13 cellular contexts compared by ENCODE assay signal in genomic region chr19:29724741-29725140, GRCh38. TPM values are rescaled to one million over a fixed set of nuclear protein-coding genes. Genes with fewer than 3 reads are reported as not detected.
DNase-seq lines count a peak whose midpoint lies in the region; ATAC-seq, FAIRE-seq and TF ChIP-seq lines count a peak whose summit lies in the region.
"Had no signal": no experiment of that assay in that cellular context is flagged by ENCODE, and none has a peak within 500 bp of the region (broad histone marks: within the 10 kb centered on the region; RNA-seq: fewer than 3 reads in every experiment).

No MANE protein-coding gene starts in this region.

- peaks cover 14% of the 10 kb centered on the region; the same call in 1 of the 2 replicates for H3K4me1 ChIP-seq in GM23338 (ENCODE audit: insufficient read depth)
- H3K4me1 ChIP-seq in psoas muscle, result peaks cover 4% of the 10 kb centered on the region
- H3K4me1 ChIP-seq in HepG2 (ENCODE audit: insufficient read depth, low read length), result no peaks in the 10 kb centered on the region

- ATAC-seq in GM23338 (peak; percentile 51), psoas muscle (no peak), HG03565 (IDR thresholded peaks at IDR 0.05; ENCODE audit: unreplicated experiment) (no peak), GM21529 (IDR thresholded peaks at IDR 0.05; ENCODE audit: unreplicated experiment) (no peak), HepG2 (no peak)
- ATAC-seq: left lung had no signal

- peak overlapping the region; percentile 72; the same call in 2 of the 3 replicates for H3K4me3 Mint-ChIP-seq in GM23338
- H3K4me3 Mint-ChIP-seq: activated CD4-positive, alpha-beta memory T cell treated with anti-CD3 and anti-CD28 coated beads for 36 hours had no signal

- H3K27ac Mint-ChIP-seq in GM23338, result no peak overlapping the region
- H3K27ac Mint-ChIP-seq: activated CD4-positive, alpha-beta memory T cell treated with anti-CD3 and anti-CD28 coated beads for 36 hours; dendritic cell treated with granulocyte-macrophage colony-stimulating factor and Interleukin-4, amounts not matched to agents 40 ng/mL and 50 ng/mL, for 4 days; IgD-negative memory B cell had no signal

- no peaks in the 10 kb centered on the region; the same call in none of the 2 replicates for H3K27me3 ChIP-seq in GM23338 (ENCODE audit: insufficient read depth)
- peaks cover 0 to 7% (median 2%) of the 10 kb centered on the region in 3 donors for H3K27me3 ChIP-seq in psoas muscle (ENCODE audit: insufficient read depth in 3 of 3, low read length in 2 of 3)
- peaks cover 1 to 18% of the 10 kb centered on the region in 2 experiments; a peak in 1 of 5 replicates for H3K27me3 ChIP-seq in HepG2 (ENCODE audit: control insufficient read depth in 1 of 2, insufficient read depth in 2 of 2, low read length in 2 of 2)

- peaks cover 12% of the 10 kb centered on the region; the same call in 2 of the 3 replicates for H3K4me1 Mint-ChIP-seq in GM23338

- DNase-seq in GM23338 (ENCODE audit: low spot score), result peak; percentile 43
- peak; percentile 42 for DNase-seq in NCI-H146 treated with DMSO at 0.1 percent for 48 hours (lab: John Stamatoyannopoulos, UW; ENCODE audit: unreplicated experiment)
- no peak for DNase-seq in fibroblast of pulmonary artery (ENCODE audit: low read depth)
- no peak for DNase-seq in psoas muscle
- DNase-seq in HepG2 (ENCODE audit: low spot score), result no peak
- DNase-seq: GOT3, left lung, NCI-H2029 treated with DMSO at 0.1 percent for 48 hours had no signal

- H3K79me2 ChIP-seq in GM23338 (replicated peaks; ENCODE audit: insufficient read depth), result no peaks in the 10 kb centered on the region
- no peaks in the 10 kb centered on the region for H3K79me2 ChIP-seq in HepG2 (ENCODE audit: insufficient read depth, low read length)

- H2AFZ ChIP-seq in GM23338, result peak overlapping the region; percentile 89
- no peak overlapping the region for H2AFZ ChIP-seq in HepG2 (ENCODE audit: low read length)

- FAIRE-seq in HepG2 (lab: Jason Lieb, UNC), result no peak

- H3K9ac ChIP-seq in HepG2 (ENCODE audit: insufficient read depth, low read depth, low read length), result no peak overlapping the region

- POLR2A ChIA-PET in HepG2 (lab: Yijun Ruan, JAX), result no interaction called here

- no peak for TF ChIP-seq RAD21 in HepG2 (CRISPR knock-in tag; IDR thresholded peaks at IDR 0.05)

- no peak for TF ChIP-seq CTCF in GM23338 (conservative IDR thresholded peaks at IDR 0.05; ENCODE audit: low read depth in 2 of 2)
- no peak for TF ChIP-seq CTCF in fibroblast of pulmonary artery (IDR thresholded peaks at IDR 0.05; ENCODE audit: low read length, missing control alignments)
- TF ChIP-seq CTCF in psoas muscle (IDR thresholded peaks at IDR 0.05), result no peak
- TF ChIP-seq CTCF in HepG2 (CRISPR knock-in tag; IDR thresholded peaks at IDR 0.05), result no peak

- no TSS peak for BruUV-seq in HepG2 (replicated peaks; lab: Mats Ljungman, UMichigan)

- TF ChIP-seq POLR2A in HepG2 (IDR thresholded peaks at IDR 0.05; ENCODE audit: insufficient read depth in 1 of 2, low read depth in 2 of 2, low read length in 2 of 2), result no peak

- CTCF ChIA-PET in HepG2 (lab: Yijun Ruan, JAX; ENCODE audit: low intra/inter-chr PET ratio, low total read pairs), result no interaction called here

- H3K36me3 ChIP-seq in GM23338 (ENCODE audit: insufficient read depth), result no peaks in the 10 kb centered on the region
- no peaks in the 10 kb centered on the region for H3K36me3 ChIP-seq in psoas muscle (ENCODE audit: insufficient read depth in 1 of 2, low read depth in 1 of 2)
- no peaks in the 10 kb centered on the region for H3K36me3 ChIP-seq in HepG2 (replicated peaks in 1 of 2; ENCODE audit: control insufficient read depth in 1 of 2, insufficient read depth in 2 of 2, low read length in 2 of 2)
- H3K36me3 ChIP-seq: left lung had no signal

- H3K4me2 ChIP-seq in GM23338 (peak overlapping the region; percentile 79), HepG2 (ENCODE audit: low read depth, low read length) (no peak overlapping the region)

- no peaks in the 10 kb centered on the region for H3K9me2 ChIP-seq in GM23338 (ENCODE audit: insufficient read depth)

- H3K27ac ChIP-seq in GM23338 (ENCODE audit: low read depth) (no peak overlapping the region), psoas muscle (no peak overlapping the region), HepG2 (ENCODE audit: extremely low read length, insufficient read depth, low read length) (no peak overlapping the region)
- H3K27ac ChIP-seq: left lung had no signal

- no peaks in the 10 kb centered on the region for H3K36me3 Mint-ChIP-seq in GM23338 (ENCODE audit: low read depth)
- H3K36me3 Mint-ChIP-seq: activated CD4-positive, alpha-beta memory T cell treated with anti-CD3 and anti-CD28 coated beads for 36 hours had no signal

- no peaks in the 10 kb centered on the region for H4K20me1 ChIP-seq in GM23338 (replicated peaks; ENCODE audit: insufficient read depth)
- H4K20me1 ChIP-seq in HepG2 (ENCODE audit: insufficient read depth, low read length), result no peaks in the 10 kb centered on the region

- peaks cover 14% of the 10 kb centered on the region for H3K27me3 Mint-ChIP-seq in GM23338 (ENCODE audit: insufficient read depth, low read depth, poor library complexity)

- H3K9me3 ChIP-seq in psoas muscle (no peaks in the 10 kb centered on the region), HepG2 (ENCODE audit: low read length) (no peaks in the 10 kb centered on the region)
- H3K9me3 ChIP-seq: left lung had no signal

- H3K4me3 ChIP-seq in GM23338, result peak overlapping the region; percentile 49
- H3K4me3 ChIP-seq in fibroblast of pulmonary artery (replicated peaks; ENCODE audit: low read depth, low read length), result peak overlapping the region; percentile 25
- peak overlapping the region; percentile 57 for H3K4me3 ChIP-seq in psoas muscle
- H3K4me3 ChIP-seq in HepG2 (replicated peaks in 1 of 3; ENCODE audit: insufficient read depth in 1 of 3, low read depth in 2 of 3, low read length in 3 of 3), result no peak overlapping the region

- TF ChIP-seq EP300 in HepG2 (IDR thresholded peaks at IDR 0.05; ENCODE audit: low read depth in 2 of 2, low read length in 2 of 2) (no peak), HepG2 (CRISPR knock-in tag; IDR thresholded peaks at IDR 0.05; ENCODE audit: borderline replicate concordance) (no peak)

- H3K9me3 Mint-ChIP-seq in GM23338, result no peaks in the 10 kb centered on the region
- H3K9me3 Mint-ChIP-seq: activated CD4-positive, alpha-beta memory T cell treated with anti-CD3 and anti-CD28 coated beads for 36 hours; dendritic cell treated with granulocyte-macrophage colony-stimulating factor and Interleukin-4, amounts not matched to agents 40 ng/mL and 50 ng/mL, for 4 days had no signal

- H3F3A ChIP-seq in GM23338 (replicated peaks; ENCODE audit: low read depth), result peaks cover 8% of the 10 kb centered on the region; the same call in 1 of the 2 replicates

- in situ Hi-C loops in HepG2 (cut with HindIII; ENCODE audit: extremely low pct_ligation_motif_present, low pct_unique_long_range_greater_than_20kb), result loop anchor here (25.0 kb wide), 1 partner anchor 938 kb away; no protein-coding TSS in a partner anchor

- WGBS in psoas muscle, 3 donors, result 46 to 52% (median 49%) methylated on average over 14 of the region's 14 CpGs
- WGBS in HepG2 (ENCODE audit: low lambda C conversion rate), result 57% methylated on average over 14 of the region's 14 CpGs

- intact Hi-C loops in psoas muscle (cut with DNase I), result no loop called here
- intact Hi-C loops in HepG2 (cut with micrococcal nuclease; ENCODE audit: unreplicated experiment), result no loop called here

RNA-seq across cellular contexts. Expression of gene C19orf12, which starts 9.7 kb away (rescaled TPM):
- total RNA-seq in GM23338 (2014; rRNA removed; shearing (Covaris generic)), result 13.0 and 17.2 TPM in 2 replicates
- polyA plus RNA-seq in GM23338 (2016; fragmentation: Nextera tagmentation; extraction: Ambion mirVana) (8.4 and 11.4 TPM in 2 replicates), psoas muscle (100 to 1,000 TPM in 1 of 3 donors, 10 to 100 TPM in 2; 46.8 to 142 (median 68.4) TPM), HepG2 (2011; rRNA removed) (17.7 and 19.6 TPM in 2 replicates)
- total RNA-seq in psoas muscle (10 to 100 TPM; 37.5 to 93.3 (median 55.6) TPM), HepG2 (2016; rRNA removed; fragmentation: Illumina TruSeq; extraction: Trizol) (34.4 and 34.8 TPM in 2 replicates)
- 28.6 and 28.9 TPM in 2 replicates for total RNA-seq in HepG2 (2016; cell fraction: cytosol; rRNA removed; fragmentation: Illumina TruSeq; extraction: Trizol; ENCODE audit: low read depth)
- 29.0 and 35.2 TPM in 2 replicates for total RNA-seq in HepG2 (2016; cell fraction: insoluble cytoplasmic fraction; rRNA removed; fragmentation: Illumina TruSeq; extraction: Trizol)
- 73.3 and 76.2 TPM in 2 replicates for total RNA-seq in HepG2 (2016; cell fraction: membrane; rRNA removed; fragmentation: Illumina TruSeq; extraction: Trizol)
- 17.3 and 21.4 TPM in 2 replicates for total RNA-seq in HepG2 (2016; cell fraction: nucleus; rRNA removed; fragmentation: Illumina TruSeq; extraction: Trizol)
- polyA plus RNA-seq in HepG2 (2011; cell fraction: cytosol; rRNA removed), result 18.1 TPM in 2 replicates
- 13.1 and 14.3 TPM in 2 replicates for polyA plus RNA-seq in HepG2 (2011; cell fraction: nucleus; rRNA removed)
- 15.9 and 18.6 TPM in 2 replicates for polyA plus RNA-seq in HepG2 (2012)
- polyA plus RNA-seq in HepG2 (2016; cell fraction: cytosol; fragmentation: Illumina TruSeq; extraction: Trizol; ENCODE audit: low read depth), result 37.7 and 38.6 TPM in 2 replicates
- 28.6 and 34.2 TPM in 2 replicates for polyA plus RNA-seq in HepG2 (2016; cell fraction: insoluble cytoplasmic fraction; fragmentation: Illumina TruSeq; extraction: Trizol; ENCODE audit: low read depth)
- polyA plus RNA-seq in HepG2 (2016; cell fraction: membrane; fragmentation: Illumina TruSeq; extraction: Trizol; ENCODE audit: low read depth), result 64.1 and 65.3 TPM in 2 replicates
- polyA plus RNA-seq in HepG2 (2016; cell fraction: nucleus; fragmentation: Illumina TruSeq; extraction: Trizol; ENCODE audit: insufficient read depth, low read depth), result 29.3 and 31.8 TPM in 2 replicates
- 5.1 and 12.9 TPM in 2 replicates for polyA minus RNA-seq in HepG2 (2011; rRNA and poly(A)+ RNA removed; ENCODE audit: low replicate concordance)
- 8.3 and 8.7 TPM in 2 replicates for polyA minus RNA-seq in HepG2 (2011; cell fraction: cytosol; rRNA and poly(A)+ RNA removed)
- polyA minus RNA-seq in HepG2 (2011; cell fraction: nucleus; rRNA and poly(A)+ RNA removed), result 6.7 and 10.4 TPM in 2 replicates

RNA-seq across cellular contexts. Expression of gene PLEKHF1, which starts 59.5 kb away (rescaled TPM):
- total RNA-seq in GM23338 (2014; rRNA removed; shearing (Covaris generic)), result 16.0 and 25.1 TPM in 2 replicates
- 10.1 and 12.1 TPM in 2 replicates for polyA plus RNA-seq in GM23338 (2016; fragmentation: Nextera tagmentation; extraction: Ambion mirVana)
- 100 to 1,000 TPM in 1 of 4 donors, 10 to 100 TPM in 2, 1 to 10 TPM in 1; 5.1 to 119 (median 44.0) TPM for total RNA-seq in psoas muscle
- 10 to 100 TPM; 60.2 to 77.0 (median 73.8) TPM for polyA plus RNA-seq in psoas muscle
- 3.2 and 3.8 TPM in 2 replicates for total RNA-seq in HepG2 (2016; rRNA removed; fragmentation: Illumina TruSeq; extraction: Trizol)
- total RNA-seq in HepG2 (2016; cell fraction: cytosol; rRNA removed; fragmentation: Illumina TruSeq; extraction: Trizol; ENCODE audit: low read depth), result 1.5 TPM in 2 replicates
- 3.0 and 4.1 TPM in 2 replicates for total RNA-seq in HepG2 (2016; cell fraction: insoluble cytoplasmic fraction; rRNA removed; fragmentation: Illumina TruSeq; extraction: Trizol)
- total RNA-seq in HepG2 (2016; cell fraction: membrane; rRNA removed; fragmentation: Illumina TruSeq; extraction: Trizol), result 2.6 and 2.8 TPM in 2 replicates
- 1.9 and 2.3 TPM in 2 replicates for total RNA-seq in HepG2 (2016; cell fraction: nucleus; rRNA removed; fragmentation: Illumina TruSeq; extraction: Trizol)
- 2.9 TPM in 2 replicates for polyA plus RNA-seq in HepG2 (2011; rRNA removed)
- 1.7 and 4.1 TPM in 2 replicates for polyA plus RNA-seq in HepG2 (2011; cell fraction: cytosol; rRNA removed)
- polyA plus RNA-seq in HepG2 (2011; cell fraction: nucleus; rRNA removed), result 3.9 and 4.0 TPM in 2 replicates
- 0.71 and 1.4 TPM in 2 replicates for polyA plus RNA-seq in HepG2 (2012)
- 0.36 and 0.54 TPM in 2 replicates for polyA plus RNA-seq in HepG2 (2016; cell fraction: cytosol; fragmentation: Illumina TruSeq; extraction: Trizol; ENCODE audit: low read depth)
- polyA plus RNA-seq in HepG2 (2016; cell fraction: insoluble cytoplasmic fraction; fragmentation: Illumina TruSeq; extraction: Trizol; ENCODE audit: low read depth), result 2.4 and 2.7 TPM in 2 replicates
- 1.1 and 1.4 TPM in 2 replicates for polyA plus RNA-seq in HepG2 (2016; cell fraction: membrane; fragmentation: Illumina TruSeq; extraction: Trizol; ENCODE audit: low read depth)
- polyA plus RNA-seq in HepG2 (2016; cell fraction: nucleus; fragmentation: Illumina TruSeq; extraction: Trizol; ENCODE audit: insufficient read depth, low read depth), result 2.7 TPM in 2 replicates
- polyA minus RNA-seq in HepG2 (2011; rRNA and poly(A)+ RNA removed; ENCODE audit: low replicate concordance), result 2.0 and 6.9 TPM in 2 replicates
- 1.5 and 3.6 TPM in 2 replicates for polyA minus RNA-seq in HepG2 (2011; cell fraction: cytosol; rRNA and poly(A)+ RNA removed)
- 2.1 and 3.0 TPM in 2 replicates for polyA minus RNA-seq in HepG2 (2011; cell fraction: nucleus; rRNA and poly(A)+ RNA removed)

Comparison
In these comparisons a context has a peak if more than half of its experiments do, and no peak if none do; other contexts are left out.
1. DNase-seq: peak in GM23338 (single experiment) and NCI-H146 treated with DMSO at 0.1 percent for 48 hours (single experiment); none in fibroblast of pulmonary artery (single experiment), psoas muscle (0 of 2) and HepG2 (single experiment).
2. H3K4me3 ChIP-seq: peak in GM23338 (single experiment), fibroblast of pulmonary artery (single experiment) and psoas muscle (single experiment); none in HepG2 (0 of 3).